In genomic region chr7:74625446-74625845, GRCh38 we compare ENCODE assay signal across 1 cellular context.
A peak's percentile ranks its signal among the peaks of the same experiment; 100 is the strongest.
TF ChIP-seq lines count a peak whose summit lies in the region.

No MANE protein-coding gene starts in this region.

TF ChIP-seq in A549, 52 proteins besides CTCF, POLR2A, EP300 and RAD21 (continued from another document):
- TF ChIP-seq, protein P1, sequence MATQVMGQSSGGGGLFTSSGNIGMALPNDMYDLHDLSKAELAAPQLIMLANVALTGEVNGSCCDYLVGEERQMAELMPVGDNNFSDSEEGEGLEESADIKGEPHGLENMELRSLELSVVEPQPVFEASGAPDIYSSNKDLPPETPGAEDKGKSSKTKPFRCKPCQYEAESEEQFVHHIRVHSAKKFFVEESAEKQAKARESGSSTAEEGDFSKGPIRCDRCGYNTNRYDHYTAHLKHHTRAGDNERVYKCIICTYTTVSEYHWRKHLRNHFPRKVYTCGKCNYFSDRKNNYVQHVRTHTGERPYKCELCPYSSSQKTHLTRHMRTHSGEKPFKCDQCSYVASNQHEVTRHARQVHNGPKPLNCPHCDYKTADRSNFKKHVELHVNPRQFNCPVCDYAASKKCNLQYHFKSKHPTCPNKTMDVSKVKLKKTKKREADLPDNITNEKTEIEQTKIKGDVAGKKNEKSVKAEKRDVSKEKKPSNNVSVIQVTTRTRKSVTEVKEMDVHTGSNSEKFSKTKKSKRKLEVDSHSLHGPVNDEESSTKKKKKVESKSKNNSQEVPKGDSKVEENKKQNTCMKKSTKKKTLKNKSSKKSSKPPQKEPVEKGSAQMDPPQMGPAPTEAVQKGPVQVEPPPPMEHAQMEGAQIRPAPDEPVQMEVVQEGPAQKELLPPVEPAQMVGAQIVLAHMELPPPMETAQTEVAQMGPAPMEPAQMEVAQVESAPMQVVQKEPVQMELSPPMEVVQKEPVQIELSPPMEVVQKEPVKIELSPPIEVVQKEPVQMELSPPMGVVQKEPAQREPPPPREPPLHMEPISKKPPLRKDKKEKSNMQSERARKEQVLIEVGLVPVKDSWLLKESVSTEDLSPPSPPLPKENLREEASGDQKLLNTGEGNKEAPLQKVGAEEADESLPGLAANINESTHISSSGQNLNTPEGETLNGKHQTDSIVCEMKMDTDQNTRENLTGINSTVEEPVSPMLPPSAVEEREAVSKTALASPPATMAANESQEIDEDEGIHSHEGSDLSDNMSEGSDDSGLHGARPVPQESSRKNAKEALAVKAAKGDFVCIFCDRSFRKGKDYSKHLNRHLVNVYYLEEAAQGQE (IDR thresholded peaks at IDR 0.05), result no peak
- TF ChIP-seq CEBPB (IDR thresholded peaks at IDR 0.05) (peak in 1 of 2 experiments; percentile 18; a peak in 1 of 4 replicates), JUNB (IDR thresholded peaks at IDR 0.05) (no peak), RFX5 (IDR thresholded peaks at IDR 0.05) (no peak), RCOR1 (IDR thresholded peaks at IDR 0.05; ENCODE audit: low read depth, low read length) (no peak)
